In the genomic region with DNA sequence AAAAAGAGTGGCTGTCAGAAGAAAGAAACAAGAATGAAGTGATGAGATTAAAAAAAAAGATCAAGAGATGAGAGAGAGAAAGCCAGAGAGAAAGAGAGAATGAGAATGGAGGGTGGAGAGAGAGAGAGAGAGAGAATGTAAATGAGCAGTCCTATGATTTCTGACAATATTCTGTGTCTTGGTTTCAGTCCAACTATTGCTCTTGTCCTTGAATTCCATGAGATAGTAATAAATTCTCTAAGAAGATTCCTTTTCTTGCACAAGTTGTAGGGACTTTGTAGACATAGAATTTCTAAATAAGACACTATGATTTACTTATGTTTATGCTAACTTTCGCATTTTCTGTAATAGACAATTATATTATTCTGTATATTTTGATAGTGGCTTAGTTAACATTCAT, we compare ENCODE assay signal across 1 cellular context.
TF ChIP-seq lines count a peak whose summit lies in the region.

No MANE protein-coding gene starts in this region.

TF ChIP-seq in H1, 55 proteins besides CTCF, POLR2A, EP300 and RAD21 (continued from another document):
- TF ChIP-seq, protein P1, sequence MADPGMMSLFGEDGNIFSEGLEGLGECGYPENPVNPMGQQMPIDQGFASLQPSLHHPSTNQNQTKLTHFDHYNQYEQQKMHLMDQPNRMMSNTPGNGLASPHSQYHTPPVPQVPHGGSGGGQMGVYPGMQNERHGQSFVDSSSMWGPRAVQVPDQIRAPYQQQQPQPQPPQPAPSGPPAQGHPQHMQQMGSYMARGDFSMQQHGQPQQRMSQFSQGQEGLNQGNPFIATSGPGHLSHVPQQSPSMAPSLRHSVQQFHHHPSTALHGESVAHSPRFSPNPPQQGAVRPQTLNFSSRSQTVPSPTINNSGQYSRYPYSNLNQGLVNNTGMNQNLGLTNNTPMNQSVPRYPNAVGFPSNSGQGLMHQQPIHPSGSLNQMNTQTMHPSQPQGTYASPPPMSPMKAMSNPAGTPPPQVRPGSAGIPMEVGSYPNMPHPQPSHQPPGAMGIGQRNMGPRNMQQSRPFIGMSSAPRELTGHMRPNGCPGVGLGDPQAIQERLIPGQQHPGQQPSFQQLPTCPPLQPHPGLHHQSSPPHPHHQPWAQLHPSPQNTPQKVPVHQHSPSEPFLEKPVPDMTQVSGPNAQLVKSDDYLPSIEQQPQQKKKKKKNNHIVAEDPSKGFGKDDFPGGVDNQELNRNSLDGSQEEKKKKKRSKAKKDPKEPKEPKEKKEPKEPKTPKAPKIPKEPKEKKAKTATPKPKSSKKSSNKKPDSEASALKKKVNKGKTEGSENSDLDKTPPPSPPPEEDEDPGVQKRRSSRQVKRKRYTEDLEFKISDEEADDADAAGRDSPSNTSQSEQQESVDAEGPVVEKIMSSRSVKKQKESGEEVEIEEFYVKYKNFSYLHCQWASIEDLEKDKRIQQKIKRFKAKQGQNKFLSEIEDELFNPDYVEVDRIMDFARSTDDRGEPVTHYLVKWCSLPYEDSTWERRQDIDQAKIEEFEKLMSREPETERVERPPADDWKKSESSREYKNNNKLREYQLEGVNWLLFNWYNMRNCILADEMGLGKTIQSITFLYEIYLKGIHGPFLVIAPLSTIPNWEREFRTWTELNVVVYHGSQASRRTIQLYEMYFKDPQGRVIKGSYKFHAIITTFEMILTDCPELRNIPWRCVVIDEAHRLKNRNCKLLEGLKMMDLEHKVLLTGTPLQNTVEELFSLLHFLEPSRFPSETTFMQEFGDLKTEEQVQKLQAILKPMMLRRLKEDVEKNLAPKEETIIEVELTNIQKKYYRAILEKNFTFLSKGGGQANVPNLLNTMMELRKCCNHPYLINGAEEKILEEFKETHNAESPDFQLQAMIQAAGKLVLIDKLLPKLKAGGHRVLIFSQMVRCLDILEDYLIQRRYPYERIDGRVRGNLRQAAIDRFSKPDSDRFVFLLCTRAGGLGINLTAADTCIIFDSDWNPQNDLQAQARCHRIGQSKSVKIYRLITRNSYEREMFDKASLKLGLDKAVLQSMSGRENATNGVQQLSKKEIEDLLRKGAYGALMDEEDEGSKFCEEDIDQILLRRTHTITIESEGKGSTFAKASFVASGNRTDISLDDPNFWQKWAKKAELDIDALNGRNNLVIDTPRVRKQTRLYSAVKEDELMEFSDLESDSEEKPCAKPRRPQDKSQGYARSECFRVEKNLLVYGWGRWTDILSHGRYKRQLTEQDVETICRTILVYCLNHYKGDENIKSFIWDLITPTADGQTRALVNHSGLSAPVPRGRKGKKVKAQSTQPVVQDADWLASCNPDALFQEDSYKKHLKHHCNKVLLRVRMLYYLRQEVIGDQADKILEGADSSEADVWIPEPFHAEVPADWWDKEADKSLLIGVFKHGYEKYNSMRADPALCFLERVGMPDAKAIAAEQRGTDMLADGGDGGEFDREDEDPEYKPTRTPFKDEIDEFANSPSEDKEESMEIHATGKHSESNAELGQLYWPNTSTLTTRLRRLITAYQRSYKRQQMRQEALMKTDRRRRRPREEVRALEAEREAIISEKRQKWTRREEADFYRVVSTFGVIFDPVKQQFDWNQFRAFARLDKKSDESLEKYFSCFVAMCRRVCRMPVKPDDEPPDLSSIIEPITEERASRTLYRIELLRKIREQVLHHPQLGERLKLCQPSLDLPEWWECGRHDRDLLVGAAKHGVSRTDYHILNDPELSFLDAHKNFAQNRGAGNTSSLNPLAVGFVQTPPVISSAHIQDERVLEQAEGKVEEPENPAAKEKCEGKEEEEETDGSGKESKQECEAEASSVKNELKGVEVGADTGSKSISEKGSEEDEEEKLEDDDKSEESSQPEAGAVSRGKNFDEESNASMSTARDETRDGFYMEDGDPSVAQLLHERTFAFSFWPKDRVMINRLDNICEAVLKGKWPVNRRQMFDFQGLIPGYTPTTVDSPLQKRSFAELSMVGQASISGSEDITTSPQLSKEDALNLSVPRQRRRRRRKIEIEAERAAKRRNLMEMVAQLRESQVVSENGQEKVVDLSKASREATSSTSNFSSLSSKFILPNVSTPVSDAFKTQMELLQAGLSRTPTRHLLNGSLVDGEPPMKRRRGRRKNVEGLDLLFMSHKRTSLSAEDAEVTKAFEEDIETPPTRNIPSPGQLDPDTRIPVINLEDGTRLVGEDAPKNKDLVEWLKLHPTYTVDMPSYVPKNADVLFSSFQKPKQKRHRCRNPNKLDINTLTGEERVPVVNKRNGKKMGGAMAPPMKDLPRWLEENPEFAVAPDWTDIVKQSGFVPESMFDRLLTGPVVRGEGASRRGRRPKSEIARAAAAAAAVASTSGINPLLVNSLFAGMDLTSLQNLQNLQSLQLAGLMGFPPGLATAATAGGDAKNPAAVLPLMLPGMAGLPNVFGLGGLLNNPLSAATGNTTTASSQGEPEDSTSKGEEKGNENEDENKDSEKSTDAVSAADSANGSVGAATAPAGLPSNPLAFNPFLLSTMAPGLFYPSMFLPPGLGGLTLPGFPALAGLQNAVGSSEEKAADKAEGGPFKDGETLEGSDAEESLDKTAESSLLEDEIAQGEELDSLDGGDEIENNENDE (IDR thresholded peaks at IDR 0.05; ENCODE audit: insufficient replicate concordance, low read length) = no peak
- TF ChIP-seq, protein P2, sequence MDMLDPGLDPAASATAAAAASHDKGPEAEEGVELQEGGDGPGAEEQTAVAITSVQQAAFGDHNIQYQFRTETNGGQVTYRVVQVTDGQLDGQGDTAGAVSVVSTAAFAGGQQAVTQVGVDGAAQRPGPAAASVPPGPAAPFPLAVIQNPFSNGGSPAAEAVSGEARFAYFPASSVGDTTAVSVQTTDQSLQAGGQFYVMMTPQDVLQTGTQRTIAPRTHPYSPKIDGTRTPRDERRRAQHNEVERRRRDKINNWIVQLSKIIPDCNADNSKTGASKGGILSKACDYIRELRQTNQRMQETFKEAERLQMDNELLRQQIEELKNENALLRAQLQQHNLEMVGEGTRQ (IDR thresholded peaks at IDR 0.05; ENCODE audit: low read length) = no peak
- TF ChIP-seq CEBPB (IDR thresholded peaks at IDR 0.05; ENCODE audit: low read depth, low read length) = no peak
- TF ChIP-seq SRF (IDR thresholded peaks at IDR 0.05; ENCODE audit: low read depth, low read length) = no peak
- no peak for TF ChIP-seq SP4 (IDR thresholded peaks at IDR 0.05; ENCODE audit: low read length)
- TF ChIP-seq FOSL1 (IDR thresholded peaks at IDR 0.05; ENCODE audit: insufficient read depth, low read depth, low read length) = no peak
- TF ChIP-seq, protein P3, sequence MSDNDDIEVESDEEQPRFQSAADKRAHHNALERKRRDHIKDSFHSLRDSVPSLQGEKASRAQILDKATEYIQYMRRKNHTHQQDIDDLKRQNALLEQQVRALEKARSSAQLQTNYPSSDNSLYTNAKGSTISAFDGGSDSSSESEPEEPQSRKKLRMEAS (IDR thresholded peaks at IDR 0.05) = no peak
- TF ChIP-seq EGR1 (IDR thresholded peaks at IDR 0.05; ENCODE audit: borderline replicate concordance, low read depth, low read length) = no peak
- no peak for TF ChIP-seq TBP (IDR thresholded peaks at IDR 0.05; ENCODE audit: low read depth, low read length)
- no peak for TF ChIP-seq CBX5 (IDR thresholded peaks at IDR 0.05; ENCODE audit: low read depth, low read length)
- TF ChIP-seq KDM5A (IDR thresholded peaks at IDR 0.05; ENCODE audit: low read length) = no peak
- TF ChIP-seq SIRT6 (IDR thresholded peaks at IDR 0.05; ENCODE audit: low read length) = no peak
- TF ChIP-seq EZH2 (IDR thresholded peaks at IDR 0.05; ENCODE audit: low read depth, low read length, severe bottlenecking) = no peak
- TF ChIP-seq, protein P4, sequence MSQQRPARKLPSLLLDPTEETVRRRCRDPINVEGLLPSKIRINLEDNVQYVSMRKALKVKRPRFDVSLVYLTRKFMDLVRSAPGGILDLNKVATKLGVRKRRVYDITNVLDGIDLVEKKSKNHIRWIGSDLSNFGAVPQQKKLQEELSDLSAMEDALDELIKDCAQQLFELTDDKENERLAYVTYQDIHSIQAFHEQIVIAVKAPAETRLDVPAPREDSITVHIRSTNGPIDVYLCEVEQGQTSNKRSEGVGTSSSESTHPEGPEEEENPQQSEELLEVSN (IDR thresholded peaks at IDR 0.05) = no peak
